ENCODE assay signal across 20 cellular contexts in genomic region chr12:122035292-122035691, GRCh38. TPM values are rescaled to one million over a fixed set of nuclear protein-coding genes. Genes with fewer than 3 reads are reported as not detected.
DNase-seq lines count a peak whose midpoint lies in the region; ATAC-seq and TF ChIP-seq lines count a peak whose summit lies in the region.
"Had no signal": no experiment of that assay in that cellular context is flagged by ENCODE, and none has a peak within 500 bp of the region (broad histone marks: within the 10 kb centered on the region; RNA-seq: fewer than 3 reads in every experiment).

No MANE protein-coding gene starts in this region.

- H3K4me1 Mint-ChIP-seq in MCF 10A (ENCODE audit: insufficient read depth, unreplicated experiment): peaks cover 18% of the 10 kb centered on the region
- H3K4me1 Mint-ChIP-seq: activated CD4-positive, alpha-beta T cell treated with anti-CD3 and anti-CD28 coated beads, Interleukin-2, amount 10 ng/mL, durations not matched to agents 24 days and 14 days; CD4-positive, CD25-positive, alpha-beta regulatory T cell; central memory CD8-positive, alpha-beta T cell had no signal

- no peak for DNase-seq in HCT116 (ENCODE audit: low read depth, low spot score)
- no peak for DNase-seq in MCF 10A (ENCODE audit: unreplicated experiment)
- peak; percentile 43 for DNase-seq in kidney tubule cell (ENCODE audit: low spot score)
- DNase-seq in suprapubic skin (ENCODE audit: low spot score in 2 of 2): no peak
- DNase-seq in NCI-H1048 (lab: John Stamatoyannopoulos, UW): no peak
- no peak for DNase-seq in epidermal melanocyte (ENCODE audit: insufficient read length, low spot score)
- DNase-seq: activated CD4-positive, alpha-beta T cell treated with anti-CD3 and anti-CD28 coated beads, Interleukin-2, amount 10 ng/mL, durations not matched to agents 24 days and 14 days; activated gamma-delta T cell; CD4-positive, CD25-positive, alpha-beta regulatory T cell; DMS53; NCI-H1105; NCI-H510A treated with DMSO at 0.1 percent for 48 hours; nephron progenitor cell; small intestine; stimulated activated CD4-positive, alpha-beta T cell treated with anti-CD3 and anti-CD28 coated beads, Interleukin-4, amount 100 ng/mL, for 1 hour; SW 1271 had no signal

- POLR2A ChIA-PET in HCT116 (lab: Charles Lee): no interaction called here
- POLR2A ChIA-PET in MCF 10A (lab: Yijun Ruan, JAX): no interaction called here

- H4K20me1 ChIP-seq in HCT116 (ENCODE audit: insufficient read depth): no peaks in the 10 kb centered on the region

- peak overlapping the region; percentile 84 for H3K27ac Mint-ChIP-seq in MCF 10A (ENCODE audit: low read depth, unreplicated experiment)
- H3K27ac Mint-ChIP-seq: activated CD4-positive, alpha-beta T cell treated with anti-CD3 and anti-CD28 coated beads, Interleukin-2, amount 10 ng/mL, durations not matched to agents 24 days and 14 days; CD4-positive, CD25-positive, alpha-beta regulatory T cell; nephron progenitor cell had no signal

- RAD21 ChIA-PET in HCT116 (lab: Charles Lee; ENCODE audit: low non-redundant PET in 1 of 2, low total read pairs in 2 of 2, uncharacterized antibody in 2 of 2, unreplicated experiment in 2 of 2): no interaction called here

- no TSS peak for BruUV-seq in HCT116 (replicated peaks; lab: Mats Ljungman, UMichigan)
- no TSS peak for BruUV-seq in MCF 10A (replicated peaks; lab: Mats Ljungman, UMichigan)

- H3K9me3 ChIP-seq in HCT116 (ENCODE audit: control insufficient read depth in 1 of 2, insufficient read depth in 1 of 2, low read depth in 1 of 2, low read length in 2 of 2) (no peaks in the 10 kb centered on the region), suprapubic skin (no peaks in the 10 kb centered on the region)

- H3K36me3 Mint-ChIP-seq in MCF 10A (ENCODE audit: insufficient read depth, unreplicated experiment): peaks cover 43% of the 10 kb centered on the region
- H3K36me3 Mint-ChIP-seq: CD4-positive, CD25-positive, alpha-beta regulatory T cell had no signal

- CTCF ChIA-PET in HCT116 (lab: Charles Lee) (no interaction called here), MCF 10A (lab: Yijun Ruan, JAX) (interaction anchor here (0.6 kb wide), 1 partner anchor 288 kb away, joined by 3 read pairs; no protein-coding TSS in a partner anchor)

- H3K9me3 Mint-ChIP-seq in MCF 10A (ENCODE audit: unreplicated experiment): no peaks in the 10 kb centered on the region
- H3K9me3 Mint-ChIP-seq: activated CD4-positive, alpha-beta T cell treated with anti-CD3 and anti-CD28 coated beads, Interleukin-2, amount 10 ng/mL, durations not matched to agents 24 days and 14 days; central memory CD8-positive, alpha-beta T cell; nephron progenitor cell had no signal

- ATAC-seq in HCT116: no peak
- no peak for ATAC-seq in GM21786 (IDR thresholded peaks at IDR 0.05; ENCODE audit: unreplicated experiment)
- ATAC-seq in GM18505 (IDR thresholded peaks at IDR 0.05; ENCODE audit: unreplicated experiment): no peak
- ATAC-seq: K562 had no signal

- no peaks in the 10 kb centered on the region for H3K27me3 Mint-ChIP-seq in MCF 10A (ENCODE audit: insufficient read depth, unreplicated experiment)
- H3K27me3 Mint-ChIP-seq: activated CD4-positive, alpha-beta T cell treated with anti-CD3 and anti-CD28 coated beads, Interleukin-2, amount 10 ng/mL, durations not matched to agents 24 days and 14 days; CD4-positive, CD25-positive, alpha-beta regulatory T cell; central memory CD8-positive, alpha-beta T cell had no signal

- H2AFZ ChIP-seq in HCT116 (ENCODE audit: low read depth, low read length, poor library complexity, severe bottlenecking): no peak overlapping the region

- WGBS in suprapubic skin: 62% methylated on average over 8 of the region's 8 CpGs

- H3K9ac ChIP-seq in HCT116 (ENCODE audit: low read length): no peak overlapping the region

- H3K27me3 ChIP-seq in HCT116 (ENCODE audit: insufficient read depth, low read length) (no peaks in the 10 kb centered on the region), suprapubic skin (no peaks in the 10 kb centered on the region)

- H3K4me3 ChIP-seq in HCT116 (replicated peaks in 1 of 2; ENCODE audit: low read depth in 1 of 2, low read length in 2 of 2) (no peak overlapping the region), suprapubic skin (no peak overlapping the region)
- H3K4me3 ChIP-seq: K562 had no signal

- H3K79me2 ChIP-seq in HCT116 (ENCODE audit: insufficient read depth, low read length): peaks cover 23% of the 10 kb centered on the region; the same call in 1 of the 2 replicates

- H3K36me3 ChIP-seq in HCT116 (ENCODE audit: control insufficient read depth in 1 of 2, insufficient read depth in 2 of 2, low read length in 2 of 2) (peaks cover 0 to 5% of the 10 kb centered on the region in 2 experiments; a peak in 1 of 4 replicates), suprapubic skin (peaks cover 14% of the 10 kb centered on the region)

- intact Hi-C loops in HCT116 (cut with micrococcal nuclease) (no loop called here), MCF 10A (cut with micrococcal nuclease) (no loop called here)

- H3K27ac ChIP-seq in HCT116 (ENCODE audit: low read depth, low read length) (0 out of 2 replicates have a peak overlapping the region, but pooled peaks have one; percentile 5), suprapubic skin (peak overlapping the region; percentile 60)

- no peaks in the 10 kb centered on the region for H3K9me2 ChIP-seq in HCT116 (ENCODE audit: insufficient read depth)

- no peak overlapping the region for H3K4me2 ChIP-seq in HCT116 (ENCODE audit: low read length)

- TF ChIP-seq EP300 in suprapubic skin (IDR thresholded peaks at IDR 0.05): no peak

- TF ChIP-seq POLR2A in HCT116 (IDR thresholded peaks at IDR 0.05; ENCODE audit: borderline replicate concordance, extremely low read depth, insufficient read depth, insufficient read length) (no peak), suprapubic skin (IDR thresholded peaks at IDR 0.05) (no peak), GM18505 (IDR thresholded peaks at IDR 0.05; ENCODE audit: borderline replicate concordance, extremely low read depth, insufficient read depth, insufficient read length) (no peak)

- TF ChIP-seq CTCF in HCT116 (IDR thresholded peaks at IDR 0.05 in 2 of 3, conservative IDR thresholded peaks at IDR 0.05 in 1 of 3; ENCODE audit: borderline replicate concordance in 1 of 3, insufficient read depth in 1 of 3, low read depth in 2 of 3, low read length in 2 of 3) (no peak), MCF 10A (IDR thresholded peaks at IDR 0.05; ENCODE audit: unreplicated experiment) (no peak), suprapubic skin (IDR thresholded peaks at IDR 0.05) (no peak)

- no peak for TF ChIP-seq RAD21 in HCT116 (IDR thresholded peaks at IDR 0.05; ENCODE audit: low read depth)

- peak overlapping the region; percentile 28 for H3K4me3 Mint-ChIP-seq in MCF 10A (ENCODE audit: unreplicated experiment)
- H3K4me3 Mint-ChIP-seq: activated CD4-positive, alpha-beta T cell treated with anti-CD3 and anti-CD28 coated beads, Interleukin-2, amount 10 ng/mL, durations not matched to agents 24 days and 14 days; CD4-positive, CD25-positive, alpha-beta regulatory T cell; central memory CD8-positive, alpha-beta T cell; nephron progenitor cell had no signal

- H3K4me1 ChIP-seq in HCT116 (ENCODE audit: control insufficient read depth in 1 of 2, insufficient read depth in 2 of 2, low read length in 2 of 2) (peaks cover 0 to 4% of the 10 kb centered on the region in 2 experiments; a peak in 1 of 4 replicates), suprapubic skin (peaks cover 17% of the 10 kb centered on the region)

TF ChIP-seq in HCT116, 20 proteins besides CTCF, POLR2A, EP300 and RAD21:
- TF ChIP-seq FOSL1 (IDR thresholded peaks at IDR 0.05; ENCODE audit: low read depth): no peak
- TF ChIP-seq ZFX (IDR thresholded peaks at IDR 0.05): no peak
- TF ChIP-seq MAX (IDR thresholded peaks at IDR 0.05): no peak
- no peak for TF ChIP-seq EGR1 (IDR thresholded peaks at IDR 0.05; ENCODE audit: low read depth)
- TF ChIP-seq SIN3A (IDR thresholded peaks at IDR 0.05; ENCODE audit: low read depth): no peak
- TF ChIP-seq CBX3 (IDR thresholded peaks at IDR 0.05; ENCODE audit: low read depth): no peak
- TF ChIP-seq JUND (IDR thresholded peaks at IDR 0.05): no peak
- TF ChIP-seq SP1 (IDR thresholded peaks at IDR 0.05; ENCODE audit: low read depth): no peak

RNA-seq across cellular contexts. Expression of gene BCL7A, which starts 13.6 kb away (rescaled TPM):
- total RNA-seq in HCT116 (2021; ENCODE audit: unreplicated experiment): 14.2 TPM
- 9.7 and 10.5 TPM in 2 replicates for polyA plus RNA-seq in HCT116 (2012)
- 17.9 and 18.1 TPM in 2 replicates for total RNA-seq in MCF 10A (2022)
- total RNA-seq in suprapubic skin: 10 to 100 TPM; 15.9 to 30.9 (median 22.7) TPM

RNA-seq across cellular contexts. Expression of gene MLXIP, which starts 43.3 kb away (rescaled TPM):
- 46.3 TPM for total RNA-seq in HCT116 (2021; ENCODE audit: unreplicated experiment)
- polyA plus RNA-seq in HCT116 (2012): 26.2 and 26.3 TPM in 2 replicates
- total RNA-seq in MCF 10A (2022): 34.2 and 35.6 TPM in 2 replicates
- total RNA-seq in suprapubic skin: 10 to 100 TPM; 25.2 to 91.4 (median 35.4) TPM
